In the genomic region with DNA sequence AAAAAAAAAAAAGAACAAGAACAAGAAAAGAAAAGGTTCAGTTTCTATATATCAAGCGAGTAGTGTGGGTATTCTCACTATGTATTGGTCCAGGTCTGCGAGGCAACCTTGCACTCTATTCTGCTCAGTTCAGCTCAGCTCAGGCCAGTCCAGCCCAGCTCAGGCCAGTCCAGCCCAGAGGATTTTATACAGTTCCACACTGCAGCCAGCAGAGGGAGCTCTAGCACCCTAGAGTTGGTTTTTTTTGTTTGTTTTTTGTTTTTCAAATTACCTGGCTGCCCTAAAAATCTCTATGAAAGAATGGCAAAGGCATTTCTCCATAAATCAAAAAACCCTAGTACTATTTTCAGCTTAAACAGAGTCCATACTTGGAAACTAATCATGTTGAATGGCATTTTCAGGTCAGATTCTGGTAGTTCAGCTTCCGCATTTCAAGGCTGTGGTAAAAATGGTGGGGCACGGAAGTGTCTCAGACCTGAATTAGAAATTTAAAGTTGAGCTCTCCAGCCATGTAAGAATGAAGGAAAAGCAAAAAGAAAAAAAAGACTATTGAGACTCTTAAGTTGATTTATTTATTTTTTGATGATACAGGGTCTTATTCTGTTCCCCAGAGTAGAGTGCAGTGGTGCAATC, we compare ENCODE assay signal across 7 cellular contexts. TPM values are rescaled to one million over a fixed set of nuclear protein-coding genes. Genes with fewer than 3 reads are reported as not detected.
A peak's percentile ranks its signal among the peaks of the same experiment; 100 is the strongest.
DNase-seq lines count a peak whose midpoint lies in the region; ATAC-seq and TF ChIP-seq lines count a peak whose summit lies in the region.

No MANE protein-coding gene starts in this region.

- WGBS in right cardiac atrium = 59% methylated on average over 4 of the region's 4 CpGs

- peak; percentile 44 for DNase-seq in G401 (ENCODE audit: low spot score)
- no peak for DNase-seq in RWPE2 (ENCODE audit: low spot score)
- peak; percentile 80 for DNase-seq in adipocyte (ENCODE audit: low read depth)
- peak; percentile 35 to 71 (median 63) for DNase-seq in right cardiac atrium
- DNase-seq in gastrocnemius medialis = peak in 1 of 2 donors; percentile 27

- intact Hi-C loops in right cardiac atrium (cut with DNase I) = loop anchor here in 2 of 4 donors (5.0 to 10.0 kb wide), 2 partner anchors 280 to 282 kb away; no protein-coding TSS in a partner anchor
- intact Hi-C loops in gastrocnemius medialis (cut with DNase I; ENCODE audit: low total_unique reads) = loop anchor here (2.0 kb wide), 1 partner anchor 282 kb away; no protein-coding TSS in a partner anchor

- ATAC-seq in HG03175 (IDR thresholded peaks at IDR 0.05; ENCODE audit: unreplicated experiment) (peak; percentile 60), RWPE2 (ENCODE audit: low read depth) (peak; percentile 78), right cardiac atrium (peak; percentile 83 to 86), gastrocnemius medialis (peak; percentile 52 to 75), GM21576 (IDR thresholded peaks at IDR 0.05; ENCODE audit: unreplicated experiment) (no peak)

- no peaks in the 10 kb centered on the region for H3K27me3 ChIP-seq in RWPE2 (ENCODE audit: insufficient read depth, poor library complexity, severe bottlenecking)
- no peaks in the 10 kb centered on the region for H3K27me3 ChIP-seq in adipocyte (replicated peaks; ENCODE audit: control insufficient read depth, insufficient read depth, low read length)
- no peaks in the 10 kb centered on the region for H3K27me3 ChIP-seq in right cardiac atrium (ENCODE audit: control insufficient read depth, insufficient read depth)
- H3K27me3 ChIP-seq in gastrocnemius medialis = no peaks in the 10 kb centered on the region

- H3K4me1 ChIP-seq in RWPE2 (ENCODE audit: insufficient read depth, poor library complexity, severe bottlenecking) (no peaks in the 10 kb centered on the region), adipocyte (ENCODE audit: control insufficient read depth, insufficient read depth, low read length) (no peaks in the 10 kb centered on the region), right cardiac atrium (ENCODE audit: control insufficient read depth, insufficient read depth, low read length) (no peaks in the 10 kb centered on the region), gastrocnemius medialis (no peaks in the 10 kb centered on the region)

- no peak for TF ChIP-seq POLR2A in gastrocnemius medialis (IDR thresholded peaks at IDR 0.05)

- in situ Hi-C loops in G401 (cut with HindIII; ENCODE audit: low sequenced_read_pairs) = no loop called here
- in situ Hi-C loops in gastrocnemius medialis (cut with MboI; ENCODE audit: low sequenced_read_pairs in 4 of 4) = loop anchor here in 1 of 4 donors (10.0 kb wide), 1 partner anchor 172 kb away; a partner anchor contains a TSS

- H3K27ac ChIP-seq in RWPE2 (ENCODE audit: poor library complexity, severe bottlenecking) (no peak overlapping the region), right cardiac atrium (ENCODE audit: low read length) (no peak overlapping the region), gastrocnemius medialis (no peak overlapping the region)

- no peak overlapping the region for H3K9ac ChIP-seq in adipocyte (ENCODE audit: low read length)

- TF ChIP-seq CTCF in RWPE2 (IDR thresholded peaks at IDR 0.05; ENCODE audit: poor library complexity, severe bottlenecking) (peak; percentile 97), gastrocnemius medialis (IDR thresholded peaks at IDR 0.05 in 4 of 5, conservative IDR thresholded peaks at IDR 0.05 in 1 of 5) (peak; percentile 61 to 90 (median 76))

- H3K4me3 ChIP-seq in RWPE2 (ENCODE audit: severe bottlenecking) (no peak overlapping the region), adipocyte (ENCODE audit: low read length) (no peak overlapping the region), right cardiac atrium (ENCODE audit: low read length) (no peak overlapping the region), gastrocnemius medialis (no peak overlapping the region)

- H3K36me3 ChIP-seq in RWPE2 (ENCODE audit: low read depth) (peaks cover 63% of the 10 kb centered on the region), adipocyte (ENCODE audit: control insufficient read depth, insufficient read depth, low read length, severe bottlenecking) (peaks cover 14% of the 10 kb centered on the region), gastrocnemius medialis (no peaks in the 10 kb centered on the region)

- H3K9me3 ChIP-seq in RWPE2 (ENCODE audit: severe bottlenecking) = no peaks in the 10 kb centered on the region
- no peaks in the 10 kb centered on the region for H3K9me3 ChIP-seq in adipocyte (ENCODE audit: control insufficient read depth, low read length)
- no peaks in the 10 kb centered on the region for H3K9me3 ChIP-seq in right cardiac atrium (ENCODE audit: control insufficient read depth, low read length)
- no peaks in the 10 kb centered on the region for H3K9me3 ChIP-seq in gastrocnemius medialis

RNA-seq across cellular contexts. Expression of a gene that starts 55.2 kb away (rescaled TPM):
- 1.3 and 4.8 TPM in 2 replicates for total RNA-seq in G401 (2014; rRNA removed; shearing (Covaris generic))
- total RNA-seq in right cardiac atrium = 1 to 10 TPM; 5.1 to 9.9 (median 6.4) TPM
- polyA plus RNA-seq in right cardiac atrium = 4.9 TPM
- total RNA-seq in gastrocnemius medialis = 1 to 10 TPM; 3.1 to 5.2 (median 3.9) TPM
